21 cellular contexts compared by ENCODE assay signal in the genomic region with DNA sequence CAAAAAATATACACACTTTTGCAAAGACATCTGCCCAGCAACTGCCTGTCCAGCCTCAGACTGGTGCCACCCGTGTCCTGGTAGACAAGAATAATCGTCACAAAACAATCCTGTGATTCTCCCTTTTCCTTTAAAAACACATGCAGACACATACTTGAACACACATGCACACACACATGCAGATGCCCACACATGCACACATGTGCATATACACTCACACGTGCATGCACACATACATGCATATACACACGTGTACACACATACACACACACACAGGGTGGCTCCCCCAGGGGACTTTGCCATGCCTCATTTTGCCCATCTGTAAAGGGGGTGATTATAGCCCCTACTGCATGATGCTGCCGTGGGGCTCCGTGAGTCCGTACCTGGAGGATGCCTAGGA. TPM values are rescaled to one million over a fixed set of nuclear protein-coding genes. Genes with fewer than 3 reads are reported as not detected.
DNase-seq lines count a peak whose midpoint lies in the region; ATAC-seq, FAIRE-seq and TF ChIP-seq lines count a peak whose summit lies in the region.
"Had no signal": no experiment of that assay in that cellular context is flagged by ENCODE, and none has a peak within 500 bp of the region (broad histone marks: within the 10 kb centered on the region; RNA-seq: fewer than 3 reads in every experiment).

No MANE protein-coding gene starts in this region.

- H3K79me2 ChIP-seq in astrocyte (ENCODE audit: insufficient read depth, low read length), result no peaks in the 10 kb centered on the region

- ATAC-seq in activated naive CD8-positive, alpha-beta T cell treated with anti-CD3 and anti-CD28 coated beads, Interleukin-2, amount 10 ng/mL, durations not matched to agents 7 days and 5 days (ENCODE audit: low read depth), result no peak
- no peak for ATAC-seq in lower lobe of right lung
- no peak for ATAC-seq in HG02763 (IDR thresholded peaks at IDR 0.05; ENCODE audit: unreplicated experiment)
- ATAC-seq: CD8-positive, alpha-beta T cell; GM23338 had no signal

- no peaks in the 10 kb centered on the region for H3K4me1 ChIP-seq in astrocyte (ENCODE audit: insufficient read depth, low read length)
- H3K4me1 ChIP-seq in lower lobe of right lung, result peaks cover 4% of the 10 kb centered on the region

- H3K4me2 ChIP-seq in astrocyte (ENCODE audit: low read length), result no peak overlapping the region
- H3K4me2 ChIP-seq: GM23338 had no signal

- H3K9me3 ChIP-seq in astrocyte (ENCODE audit: insufficient read depth, low read depth, low read length) (no peaks in the 10 kb centered on the region), lower lobe of right lung (no peaks in the 10 kb centered on the region)

- H2AFZ ChIP-seq in astrocyte (ENCODE audit: low read depth, low read length), result no peak overlapping the region
- H2AFZ ChIP-seq: GM23338 had no signal

- H3K27me3 Mint-ChIP-seq in activated naive CD8-positive, alpha-beta T cell treated with anti-CD3 and anti-CD28 coated beads, Interleukin-2, amount 10 ng/mL, durations not matched to agents 7 days and 5 days, result peaks cover 27% of the 10 kb centered on the region
- H3K27me3 Mint-ChIP-seq in activated naive CD8-positive, alpha-beta T cell treated with anti-CD3 and anti-CD28 coated beads for 36 hours, result peaks cover 33% of the 10 kb centered on the region
- peaks cover 31% of the 10 kb centered on the region for H3K27me3 Mint-ChIP-seq in astrocyte (ENCODE audit: low read depth, unreplicated experiment)

- H3K36me3 Mint-ChIP-seq in activated naive CD8-positive, alpha-beta T cell treated with anti-CD3 and anti-CD28 coated beads, Interleukin-2, amount 10 ng/mL, durations not matched to agents 7 days and 5 days, result no peaks in the 10 kb centered on the region
- H3K36me3 Mint-ChIP-seq in activated naive CD8-positive, alpha-beta T cell treated with anti-CD3 and anti-CD28 coated beads for 36 hours, result no peaks in the 10 kb centered on the region
- H3K36me3 Mint-ChIP-seq in astrocyte (ENCODE audit: low read depth, unreplicated experiment), result no peaks in the 10 kb centered on the region
- H3K36me3 Mint-ChIP-seq: CD8-positive, alpha-beta T cell had no signal

- FAIRE-seq in astrocyte (lab: Jason Lieb, UNC) (no peak), urothelium cell line (lab: Jason Lieb, UNC) (peak; percentile 40)
- FAIRE-seq: A204.1, D721Med, G401.6, GM12891 had no signal

- H3K4me1 Mint-ChIP-seq in activated naive CD8-positive, alpha-beta T cell treated with anti-CD3 and anti-CD28 coated beads, Interleukin-2, amount 10 ng/mL, durations not matched to agents 7 days and 5 days, result peaks cover 5% of the 10 kb centered on the region
- H3K4me1 Mint-ChIP-seq in activated naive CD8-positive, alpha-beta T cell treated with anti-CD3 and anti-CD28 coated beads for 36 hours, result peaks cover 1% of the 10 kb centered on the region
- no peaks in the 10 kb centered on the region for H3K4me1 Mint-ChIP-seq in astrocyte (ENCODE audit: low read depth, unreplicated experiment)
- H3K4me1 Mint-ChIP-seq: B cell, GM23338 had no signal

- no peak overlapping the region for H3K27ac Mint-ChIP-seq in activated naive CD8-positive, alpha-beta T cell treated with anti-CD3 and anti-CD28 coated beads, Interleukin-2, amount 10 ng/mL, durations not matched to agents 7 days and 5 days
- no peak overlapping the region for H3K27ac Mint-ChIP-seq in activated naive CD8-positive, alpha-beta T cell treated with anti-CD3 and anti-CD28 coated beads for 36 hours
- peak overlapping the region; percentile 1 for H3K27ac Mint-ChIP-seq in astrocyte (ENCODE audit: unreplicated experiment)
- H3K27ac Mint-ChIP-seq: B cell; CD8-positive, alpha-beta T cell; GM23338 had no signal

- no peaks in the 10 kb centered on the region for H3K9me3 Mint-ChIP-seq in activated naive CD8-positive, alpha-beta T cell treated with anti-CD3 and anti-CD28 coated beads, Interleukin-2, amount 10 ng/mL, durations not matched to agents 7 days and 5 days
- no peaks in the 10 kb centered on the region for H3K9me3 Mint-ChIP-seq in activated naive CD8-positive, alpha-beta T cell treated with anti-CD3 and anti-CD28 coated beads for 36 hours
- peaks cover 9% of the 10 kb centered on the region for H3K9me3 Mint-ChIP-seq in astrocyte (ENCODE audit: unreplicated experiment)
- H3K9me3 Mint-ChIP-seq: CD8-positive, alpha-beta T cell had no signal

- H3K36me3 ChIP-seq in astrocyte (ENCODE audit: insufficient read depth, low read length) (no peaks in the 10 kb centered on the region), lower lobe of right lung (no peaks in the 10 kb centered on the region)

- intact Hi-C loops in lower lobe of right lung (cut with DNase I), result no loop called here

- DNase-seq in activated naive CD8-positive, alpha-beta T cell treated with anti-CD3 and anti-CD28 coated beads, Interleukin-2, amount 10 ng/mL, durations not matched to agents 7 days and 5 days, result peak; percentile 25
- DNase-seq in activated naive CD8-positive, alpha-beta T cell treated with anti-CD3 and anti-CD28 coated beads for 36 hours, result no peak
- DNase-seq in astrocyte (ENCODE audit: low read depth), result no peak
- peak; percentile 5 for DNase-seq in lower lobe of right lung
- DNase-seq in urothelium cell line (ENCODE audit: low spot score), result no peak
- no peak for DNase-seq in NCI-H187 (lab: John Stamatoyannopoulos, UW)
- DNase-seq: C1 segment of cervical spinal cord; CD8-positive, alpha-beta T cell; COR-L47; DMS153; DMS79 treated with DMSO at 0.1 percent for 48 hours; EL; H7 had no signal

- TF ChIP-seq CTCF in astrocyte (IDR thresholded peaks at IDR 0.05; ENCODE audit: insufficient read depth, low read depth, low read length), result no peak
- TF ChIP-seq CTCF in lower lobe of right lung (IDR thresholded peaks at IDR 0.05), result no peak

- H3K27ac ChIP-seq in astrocyte (ENCODE audit: low read depth, low read length) (no peak overlapping the region), lower lobe of right lung (no peak overlapping the region)

- H3K27me3 ChIP-seq in astrocyte (ENCODE audit: insufficient read depth, low read length), result peaks cover 43% of the 10 kb centered on the region
- peaks cover 59% of the 10 kb centered on the region for H3K27me3 ChIP-seq in lower lobe of right lung (ENCODE audit: low read depth)

- H3K9ac ChIP-seq in astrocyte (ENCODE audit: low read length), result no peak overlapping the region

- POLR2A ChIA-PET in activated naive CD8-positive, alpha-beta T cell treated with anti-CD3 and anti-CD28 coated beads, Interleukin-2, amount 10 ng/mL, durations not matched to agents 7 days and 5 days (lab: Charles Lee), result no interaction called here

- H3K4me3 ChIP-seq in astrocyte (ENCODE audit: insufficient read depth, low read depth, low read length) (no peak overlapping the region), lower lobe of right lung (no peak overlapping the region)
- H3K4me3 ChIP-seq: GM23338 had no signal

- no peaks in the 10 kb centered on the region for H4K20me1 ChIP-seq in astrocyte (ENCODE audit: insufficient read depth, low read length)

- H3K4me3 Mint-ChIP-seq in activated naive CD8-positive, alpha-beta T cell treated with anti-CD3 and anti-CD28 coated beads, Interleukin-2, amount 10 ng/mL, durations not matched to agents 7 days and 5 days, result no peak overlapping the region
- no peak overlapping the region for H3K4me3 Mint-ChIP-seq in activated naive CD8-positive, alpha-beta T cell treated with anti-CD3 and anti-CD28 coated beads for 36 hours
- H3K4me3 Mint-ChIP-seq in astrocyte (ENCODE audit: unreplicated experiment), result no peak overlapping the region
- H3K4me3 Mint-ChIP-seq: B cell; CD8-positive, alpha-beta T cell; GM23338 had no signal

RNA-seq across cellular contexts. Expression of gene ALPP, which starts 24.9 kb away (rescaled TPM):
- not detected for total RNA-seq in activated naive CD8-positive, alpha-beta T cell treated with anti-CD3 and anti-CD28 coated beads, Interleukin-2, amount 10 ng/mL, durations not matched to agents 7 days and 5 days
- total RNA-seq in activated naive CD8-positive, alpha-beta T cell treated with anti-CD3 and anti-CD28 coated beads for 36 hours, result not detected
- total RNA-seq in astrocyte (0.32 TPM in 1 of 2 replicates, not detected in the other), lower lobe of right lung (6.0 TPM)
- total RNA-seq: B cell; CD8-positive, alpha-beta T cell had no signal

RNA-seq across cellular contexts. Expression of gene ALPG, which starts 53.0 kb away (rescaled TPM):
- total RNA-seq in activated naive CD8-positive, alpha-beta T cell treated with anti-CD3 and anti-CD28 coated beads, Interleukin-2, amount 10 ng/mL, durations not matched to agents 7 days and 5 days, result not detected
- not detected for total RNA-seq in activated naive CD8-positive, alpha-beta T cell treated with anti-CD3 and anti-CD28 coated beads for 36 hours
- 0.19 and 0.27 TPM in 2 replicates for total RNA-seq in astrocyte
- total RNA-seq in lower lobe of right lung, result 0.53 TPM
- total RNA-seq: B cell; CD8-positive, alpha-beta T cell; HT-29 had no signal

Comparison
In these comparisons a context has a peak if more than half of its experiments do, and no peak if none do; other contexts are left out.
1. DNase-seq: peak in activated naive CD8-positive, alpha-beta T cell treated with anti-CD3 and anti-CD28 coated beads, Interleukin-2, amount 10 ng/mL, durations not matched to agents 7 days and 5 days (single experiment) and lower lobe of right lung (single experiment); none in activated naive CD8-positive, alpha-beta T cell treated with anti-CD3 and anti-CD28 coated beads for 36 hours (single experiment), astrocyte (single experiment), urothelium cell line (single experiment) and NCI-H187 (0 of 2).